Comparison of ENCODE assay signal across 8 cellular contexts in genomic region chr17:32755045-32755805, GRCh38.
DNase-seq lines count a peak whose midpoint lies in the region; ATAC-seq and TF ChIP-seq lines count a peak whose summit lies in the region.

No MANE protein-coding gene starts in this region.

- intact Hi-C loops in CD14-positive monocyte (cut with micrococcal nuclease): loop anchor here (5.0 kb wide), 2 partner anchors 98 to 273 kb away; no protein-coding TSS in a partner anchor
- intact Hi-C loops in mammary epithelial cell (cut with micrococcal nuclease): loop anchor here (1.0 to 5.0 kb wide), 4 partner anchors 96 to 503 kb away; no protein-coding TSS in a partner anchor

- H3K4me2 ChIP-seq in mammary epithelial cell (ENCODE audit: insufficient read depth, low read depth, low read length): no peak overlapping the region

- H3K4me3 ChIP-seq in HEK293 (ENCODE audit: low read depth, low read length) (no peak overlapping the region), mammary epithelial cell (replicated peaks in 1 of 3; ENCODE audit: insufficient read depth in 1 of 3, low read depth in 2 of 3, low read length in 3 of 3) (no peak overlapping the region), kidney epithelial cell (ENCODE audit: low read depth, low read length) (no peak overlapping the region), thoracic aorta (no peak overlapping the region)

- ATAC-seq in thoracic aorta (ENCODE audit: insufficient number of reproducible peaks, low FRiP score, low read depth) (no peak), GM18873 (IDR thresholded peaks at IDR 0.05; ENCODE audit: low FRiP score, unreplicated experiment) (no peak)

- no peaks in the 10 kb centered on the region for H3K27me3 ChIP-seq in mammary epithelial cell (ENCODE audit: insufficient read depth, low read length)
- no peaks in the 10 kb centered on the region for H3K27me3 ChIP-seq in kidney epithelial cell (ENCODE audit: control insufficient read depth, insufficient read depth, low read length)
- no peaks in the 10 kb centered on the region for H3K27me3 ChIP-seq in thoracic aorta (replicated peaks; ENCODE audit: insufficient read depth)

- peaks cover 0 to 5% (median 2%) of the 10 kb centered on the region in 3 donors for H3K27me3 Mint-ChIP-seq in CD14-positive monocyte (ENCODE audit: low read depth in 3 of 3)

- peaks cover 6 to 7% of the 10 kb centered on the region in 2 experiments; a peak in 1 of 3 replicates for H3K36me3 ChIP-seq in HEK293 (ENCODE audit: control insufficient read depth in 2 of 2, insufficient read depth in 1 of 2, low read length in 2 of 2)
- no peaks in the 10 kb centered on the region for H3K36me3 ChIP-seq in mammary epithelial cell (ENCODE audit: insufficient read depth, low read length)
- H3K36me3 ChIP-seq in kidney epithelial cell (ENCODE audit: control insufficient read depth, insufficient read depth, low read length): no peaks in the 10 kb centered on the region
- peaks cover 5% of the 10 kb centered on the region for H3K36me3 ChIP-seq in thoracic aorta

- H3K9me3 Mint-ChIP-seq in CD14-positive monocyte: peaks cover 0 to 2% (median 0%) of the 10 kb centered on the region in 7 donors

- no peak for DNase-seq in CD14-positive monocyte (ENCODE audit: low spot score)
- DNase-seq in NCI-H748 treated with DMSO at 0.1 percent for 48 hours (lab: John Stamatoyannopoulos, UW): peak; percentile 80
- DNase-seq in mammary epithelial cell: peak; percentile 51
- no peak for DNase-seq in kidney epithelial cell (ENCODE audit: low read depth)
- DNase-seq in thoracic aorta (ENCODE audit: low spot score): no peak
- no peak for DNase-seq in T1000 (lab: John Stamatoyannopoulos, UW)

- no peaks in the 10 kb centered on the region for H4K20me1 ChIP-seq in mammary epithelial cell (ENCODE audit: insufficient read depth, low read length)

- POLR2A ChIA-PET in HEK293 (lab: Yijun Ruan, JAX): interaction anchor here (0.6 to 1.1 kb wide), 2 partner anchors 268 to 1656 kb away, joined by 3 to 4 read pairs; partner anchors contain the start of gene CDK5R1

- H2AFZ ChIP-seq in mammary epithelial cell (ENCODE audit: low read depth, low read length): no peak overlapping the region

- H3K9me3 ChIP-seq in HEK293 (ENCODE audit: control insufficient read depth, insufficient read depth, low read depth, low read length): no peaks in the 10 kb centered on the region; the same call in 1 of the 2 replicates
- no peaks in the 10 kb centered on the region for H3K9me3 ChIP-seq in mammary epithelial cell (replicated peaks; ENCODE audit: insufficient read depth, low read length)
- H3K9me3 ChIP-seq in thoracic aorta: no peaks in the 10 kb centered on the region

- H3K79me2 ChIP-seq in mammary epithelial cell (ENCODE audit: insufficient read depth, low read length): peaks cover 3% of the 10 kb centered on the region

- in situ Hi-C loops in mammary epithelial cell (cut with MboI; ENCODE audit: low sequenced_read_pairs in 2 of 2): loop anchor here in 1 of 2 donors (5.0 kb wide), 1 partner anchor 278 kb away; no protein-coding TSS in a partner anchor

- BruUV-seq in mammary epithelial cell (replicated peaks; lab: Mats Ljungman, UMichigan): no TSS peak

- no peak overlapping the region for H3K27ac Mint-ChIP-seq in CD14-positive monocyte

- dilution Hi-C loops in mammary epithelial cell (cut with HindIII; ENCODE audit: low sequenced_read_pairs): no loop called here

- no peaks in the 10 kb centered on the region for H3K36me3 Mint-ChIP-seq in CD14-positive monocyte

- H3K4me1 Mint-ChIP-seq in CD14-positive monocyte: peaks cover 2% of the 10 kb centered on the region

- WGBS in mammary epithelial cell (ENCODE audit: low coverage, missing lambda C conversion rate): 82% methylated on average over 7 of the region's 7 CpGs

- TF ChIP-seq CTCF in CD14-positive monocyte (IDR thresholded peaks at IDR 0.05) (peak; percentile 80), HEK293 (tag by site-specific recombination; IDR thresholded peaks at IDR 0.05) (peak; percentile 26; the same call in 1 of the 2 replicates), mammary epithelial cell (conservative IDR thresholded peaks at IDR 0.05 in 1 of 2, IDR thresholded peaks at IDR 0.05 in 1 of 2; ENCODE audit: extremely low read depth in 1 of 2, insufficient read depth in 1 of 2, low read depth in 1 of 2, low read length in 2 of 2) (peak; percentile 28 to 36), kidney epithelial cell (IDR thresholded peaks at IDR 0.05; ENCODE audit: insufficient read depth, low read length, poor library complexity, severe bottlenecking) (peak; percentile 35), thoracic aorta (IDR thresholded peaks at IDR 0.05) (peak; percentile 37)

- no peak overlapping the region for H3K27ac ChIP-seq in HEK293 (ENCODE audit: extremely low read depth, low read depth, low read length)
- H3K27ac ChIP-seq in mammary epithelial cell (ENCODE audit: insufficient read depth, low read depth, low read length): no peak overlapping the region
- no peak overlapping the region for H3K27ac ChIP-seq in thoracic aorta

- H3K4me1 ChIP-seq in HEK293 (ENCODE audit: control insufficient read depth, insufficient read depth, low read length) (no peaks in the 10 kb centered on the region), mammary epithelial cell (ENCODE audit: insufficient read depth, low read length) (no peaks in the 10 kb centered on the region), thoracic aorta (ENCODE audit: control insufficient read depth in 1 of 2, low read depth in 2 of 2) (peaks cover 0 to 6% of the 10 kb centered on the region in 2 donors)

- H3K4me3 Mint-ChIP-seq in CD14-positive monocyte: no peak overlapping the region

- CTCF ChIA-PET in HEK293 (lab: Yijun Ruan, JAX) (interaction anchor here (0.5 to 3.9 kb wide), 22 partner anchors 9 to 311 kb away, joined by 3 to 37 read pairs (median 4); partner anchors contain the start of gene PSMD11), mammary epithelial cell (lab: Charles Lee; ENCODE audit: low non-redundant PET) (interaction anchor here (0.5 to 0.6 kb wide), 3 partner anchors 67 to 311 kb away, joined by 3 to 6 read pairs (median 4); partner anchors contain the start of gene PSMD11)

- H3K9ac ChIP-seq in mammary epithelial cell (ENCODE audit: insufficient read depth, low read length): no peak overlapping the region

TF ChIP-seq in HEK293, 187 proteins besides CTCF, POLR2A, EP300 and RAD21 (continues in another document):
- TF ChIP-seq ZNF629 (tag by site-specific recombination; IDR thresholded peaks at IDR 0.05) (peak; percentile 74), EGR2 (tag by site-specific recombination; IDR thresholded peaks at IDR 0.05; ENCODE audit: low read depth) (no peak), ZNF777 (tag by site-specific recombination; IDR thresholded peaks at IDR 0.05; ENCODE audit: borderline replicate concordance) (no peak), ZNF571 (tag by site-specific recombination; IDR thresholded peaks at IDR 0.05) (no peak), ZNF621 (tag by site-specific recombination; IDR thresholded peaks at IDR 0.05) (no peak), ZNF521 (tag by site-specific recombination; IDR thresholded peaks at IDR 0.05) (no peak), ZNF23 (tag by site-specific recombination; IDR thresholded peaks at IDR 0.05; ENCODE audit: borderline replicate concordance) (no peak), PRDM1 (tag by site-specific recombination; IDR thresholded peaks at IDR 0.05) (no peak), ZNF792 (tag by site-specific recombination; IDR thresholded peaks at IDR 0.05) (no peak), ZNF10 (tag by site-specific recombination; IDR thresholded peaks at IDR 0.05) (peak; percentile 76), PRDM10 (tag by site-specific recombination; IDR thresholded peaks at IDR 0.05) (no peak), SETDB1 (IDR thresholded peaks at IDR 0.05; ENCODE audit: insufficient read length, low read length) (no peak), ZNF785 (tag by site-specific recombination; IDR thresholded peaks at IDR 0.05) (no peak), ZBTB7A (tag by site-specific recombination; IDR thresholded peaks at IDR 0.05; ENCODE audit: low read depth) (no peak), ZBTB21 (tag by site-specific recombination; IDR thresholded peaks at IDR 0.05) (peak; percentile 65; the same call in 1 of the 2 replicates), ZFP41 (tag by site-specific recombination; IDR thresholded peaks at IDR 0.05; ENCODE audit: borderline replicate concordance) (no peak), ZNF169 (tag by site-specific recombination; IDR thresholded peaks at IDR 0.05) (no peak), ZNF544 (tag by site-specific recombination; IDR thresholded peaks at IDR 0.05) (no peak), ZNF560 (tag by site-specific recombination; IDR thresholded peaks at IDR 0.05; ENCODE audit: borderline replicate concordance) (no peak), ZBTB17 (tag by site-specific recombination; IDR thresholded peaks at IDR 0.05) (peak; percentile 43), ZFP3 (tag by site-specific recombination; IDR thresholded peaks at IDR 0.05; ENCODE audit: low read depth) (no peak), ZNF302 (tag by site-specific recombination; IDR thresholded peaks at IDR 0.05; ENCODE audit: low read depth) (no peak)

Comparison
In these comparisons a context has a peak if more than half of its experiments do, and no peak if none do; other contexts are left out.
1. DNase-seq: peak in NCI-H748 treated with DMSO at 0.1 percent for 48 hours (single experiment) and mammary epithelial cell (single experiment); none in CD14-positive monocyte (single experiment), kidney epithelial cell (single experiment), thoracic aorta (single experiment) and T1000 (single experiment).
2. CTCF ChIP-seq: peak in every context shown above with its lines; median percentile 80 in CD14-positive monocyte; 37 in thoracic aorta; 35 in kidney epithelial cell; 32 in mammary epithelial cell; 26 in HEK293.